ENCODE assay signal across 2 cellular contexts in genomic region chr3:13282986-13283876, GRCh38.
TF ChIP-seq lines count a peak whose summit lies in the region.

No MANE protein-coding gene starts in this region.

TF ChIP-seq in K562, 482 proteins besides CTCF, POLR2A, EP300 and RAD21 (continued from another document and continues in another):
- TF ChIP-seq, protein P1, sequence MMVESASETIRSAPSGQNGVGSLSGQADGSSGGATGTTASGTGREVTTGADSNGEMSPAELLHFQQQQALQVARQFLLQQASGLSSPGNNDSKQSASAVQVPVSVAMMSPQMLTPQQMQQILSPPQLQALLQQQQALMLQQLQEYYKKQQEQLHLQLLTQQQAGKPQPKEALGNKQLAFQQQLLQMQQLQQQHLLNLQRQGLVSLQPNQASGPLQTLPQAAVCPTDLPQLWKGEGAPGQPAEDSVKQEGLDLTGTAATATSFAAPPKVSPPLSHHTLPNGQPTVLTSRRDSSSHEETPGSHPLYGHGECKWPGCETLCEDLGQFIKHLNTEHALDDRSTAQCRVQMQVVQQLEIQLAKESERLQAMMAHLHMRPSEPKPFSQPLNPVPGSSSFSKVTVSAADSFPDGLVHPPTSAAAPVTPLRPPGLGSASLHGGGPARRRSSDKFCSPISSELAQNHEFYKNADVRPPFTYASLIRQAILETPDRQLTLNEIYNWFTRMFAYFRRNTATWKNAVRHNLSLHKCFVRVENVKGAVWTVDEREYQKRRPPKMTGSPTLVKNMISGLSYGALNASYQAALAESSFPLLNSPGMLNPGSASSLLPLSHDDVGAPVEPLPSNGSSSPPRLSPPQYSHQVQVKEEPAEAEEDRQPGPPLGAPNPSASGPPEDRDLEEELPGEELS (CRISPR knock-in tag; IDR thresholded peaks at IDR 0.05; ENCODE audit: borderline replicate concordance) = no peak
- TF ChIP-seq CTBP1 (IDR thresholded peaks at IDR 0.05; ENCODE audit: borderline replicate concordance) (peak; percentile 69), HNRNPUL1 (IDR thresholded peaks at IDR 0.05; ENCODE audit: low read length) (no peak), JUND (IDR thresholded peaks at IDR 0.05; ENCODE audit: borderline replicate concordance, low read depth, low read length) (0 out of 2 replicates have a peak, but pooled peaks have one; percentile 18), JUND (tag; IDR thresholded peaks at IDR 0.05; ENCODE audit: borderline replicate concordance, low read depth, low read length) (no peak), ZNF212 (CRISPR knock-in tag; IDR thresholded peaks at IDR 0.05) (no peak), PRMT5 (CRISPR knock-in tag; IDR thresholded peaks at IDR 0.05) (no peak), NEUROD1 (IDR thresholded peaks at IDR 0.05; ENCODE audit: borderline replicate concordance, low read depth, low read length, partially characterized antibody) (no peak), ZNF76 (CRISPR knock-in tag; IDR thresholded peaks at IDR 0.05; ENCODE audit: borderline replicate concordance) (no peak), RREB1 (CRISPR knock-in tag; IDR thresholded peaks at IDR 0.05) (no peak), YBX1 (IDR thresholded peaks at IDR 0.05) (no peak), ZNF830 (CRISPR knock-in tag; IDR thresholded peaks at IDR 0.05) (no peak), ZNF175 (CRISPR knock-in tag; IDR thresholded peaks at IDR 0.05; ENCODE audit: low read depth) (no peak), SMARCB1 (IDR thresholded peaks at IDR 0.05; ENCODE audit: insufficient read length, low read depth) (no peak), CREM (IDR thresholded peaks at IDR 0.05; ENCODE audit: low read depth) (no peak), BRD9 (IDR thresholded peaks at IDR 0.05; ENCODE audit: low read depth, partially characterized antibody) (no peak), SRF (CRISPR knock-in tag; IDR thresholded peaks at IDR 0.05) (no peak), ZNF217 (CRISPR knock-in tag; IDR thresholded peaks at IDR 0.05) (no peak), LARP7 (IDR thresholded peaks at IDR 0.05) (no peak), GABPB1 (CRISPR knock-in tag; IDR thresholded peaks at IDR 0.05) (no peak), ZNF121 (CRISPR knock-in tag; conservative IDR thresholded peaks at IDR 0.05) (peak; percentile 22; the same call in 1 of the 2 replicates), PPARD (CRISPR knock-in tag; IDR thresholded peaks at IDR 0.05) (no peak), FOXM1 (IDR thresholded peaks at IDR 0.05; ENCODE audit: low read depth) (no peak), FOXM1 (CRISPR knock-in tag; IDR thresholded peaks at IDR 0.05; ENCODE audit: low read depth) (no peak), ZSCAN29 (IDR thresholded peaks at IDR 0.05) (no peak), PHF21A (IDR thresholded peaks at IDR 0.05; ENCODE audit: borderline replicate concordance, low read depth) (no peak)

TF ChIP-seq in HepG2, 621 proteins besides CTCF, POLR2A, EP300 and RAD21 (continued from another document and continues in another):
- TF ChIP-seq SP1 (IDR thresholded peaks at IDR 0.05) (no peak), SP1 (CRISPR knock-in tag; IDR thresholded peaks at IDR 0.05) (0 out of 2 replicates have a peak, but pooled peaks have one; percentile 19), KAT7 (CRISPR knock-in tag; IDR thresholded peaks at IDR 0.05; ENCODE audit: borderline replicate concordance) (no peak), NR2F6 (IDR thresholded peaks at IDR 0.05) (no peak), NR2F6 (CRISPR knock-in tag; IDR thresholded peaks at IDR 0.05) (no peak), ZNF180 (CRISPR knock-in tag; IDR thresholded peaks at IDR 0.05; ENCODE audit: borderline replicate concordance, low read depth) (no peak), PHF21A (CRISPR knock-in tag; IDR thresholded peaks at IDR 0.05) (peak; percentile 9; the same call in 1 of the 2 replicates), RELA (CRISPR knock-in tag; IDR thresholded peaks at IDR 0.05) (no peak), GMEB2 (CRISPR knock-in tag; IDR thresholded peaks at IDR 0.05; ENCODE audit: low read depth) (no peak), STAG1 (CRISPR knock-in tag; IDR thresholded peaks at IDR 0.05) (peak; percentile 60), HMGXB4 (CRISPR knock-in tag; IDR thresholded peaks at IDR 0.05; ENCODE audit: borderline replicate concordance in 1 of 2, low read depth in 1 of 2) (peak; percentile 72 to 73; a peak in 2 of 4 replicates), ZSCAN25 (CRISPR knock-in tag; IDR thresholded peaks at IDR 0.05) (no peak), KIAA2018 (CRISPR knock-in tag; IDR thresholded peaks at IDR 0.05; ENCODE audit: borderline replicate concordance) (no peak), ZNF446 (CRISPR knock-in tag; IDR thresholded peaks at IDR 0.05) (no peak), RFXAP (CRISPR knock-in tag; IDR thresholded peaks at IDR 0.05; ENCODE audit: borderline replicate concordance) (0 out of 2 replicates have a peak, but pooled peaks have one; percentile 41), YEATS2 (CRISPR knock-in tag; IDR thresholded peaks at IDR 0.05; ENCODE audit: borderline replicate concordance) (no peak), TCF7L2 (IDR thresholded peaks at IDR 0.05; ENCODE audit: low read depth, low read length) (no peak), KLF15 (CRISPR knock-in tag; IDR thresholded peaks at IDR 0.05; ENCODE audit: borderline replicate concordance) (no peak), SP140L (CRISPR knock-in tag; IDR thresholded peaks at IDR 0.05; ENCODE audit: borderline replicate concordance) (no peak), NFE2 (CRISPR knock-in tag; IDR thresholded peaks at IDR 0.05) (no peak), HDAC2 (CRISPR knock-in tag; IDR thresholded peaks at IDR 0.05) (0 out of 2 replicates have a peak, but pooled peaks have one; percentile 19), TAF1 (CRISPR knock-in tag; IDR thresholded peaks at IDR 0.05) (0 out of 2 replicates have a peak, but pooled peaks have one; percentile 20), GFI1 (CRISPR knock-in tag; IDR thresholded peaks at IDR 0.05; ENCODE audit: borderline replicate concordance) (no peak), TFDP2 (CRISPR knock-in tag; IDR thresholded peaks at IDR 0.05) (peak; percentile 32; the same call in 1 of the 2 replicates), ZBTB4 (CRISPR knock-in tag; IDR thresholded peaks at IDR 0.05; ENCODE audit: borderline replicate concordance) (no peak), ZNF460 (CRISPR knock-in tag; IDR thresholded peaks at IDR 0.05; ENCODE audit: borderline replicate concordance) (no peak)
